ENCODE assay signal across 13 cellular contexts in the genomic region with DNA sequence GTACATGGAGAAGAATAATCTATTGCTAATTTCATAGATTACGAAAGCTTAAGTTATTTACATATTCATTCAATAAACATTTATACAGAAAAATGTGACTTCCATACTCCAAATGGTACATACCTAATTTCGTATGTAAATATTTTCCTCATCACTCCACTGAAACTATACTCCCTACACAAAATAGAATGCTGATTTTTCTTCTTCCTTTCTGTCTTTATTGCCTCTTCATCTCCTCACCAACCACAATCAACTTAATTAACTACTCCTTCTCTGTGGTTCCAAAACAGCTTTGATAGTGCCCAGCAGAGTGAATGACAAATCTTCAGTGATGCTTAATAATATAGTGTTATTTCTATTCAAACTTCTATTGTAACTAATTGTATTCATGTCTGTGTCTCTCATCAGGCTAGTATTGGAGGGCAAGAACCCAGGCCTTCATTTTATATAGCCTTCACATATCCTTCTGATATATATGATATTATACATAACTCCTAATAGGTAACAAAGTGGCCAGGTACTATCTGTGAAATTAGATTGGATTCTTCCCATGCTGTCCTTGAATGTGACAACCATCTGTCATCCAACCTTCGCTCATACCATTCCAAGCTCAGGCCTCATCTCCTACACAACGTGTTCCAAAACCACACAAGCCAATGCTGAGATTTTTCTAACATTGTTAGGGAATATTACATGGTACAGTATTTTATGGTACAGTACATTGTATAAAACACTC. TPM values are rescaled to one million over a fixed set of nuclear protein-coding genes. Genes with fewer than 3 reads are reported as not detected.
DNase-seq lines count a peak whose midpoint lies in the region; ATAC-seq, FAIRE-seq and TF ChIP-seq lines count a peak whose summit lies in the region.
"Had no signal": no experiment of that assay in that cellular context is flagged by ENCODE, and none has a peak within 500 bp of the region (broad histone marks: within the 10 kb centered on the region; RNA-seq: fewer than 3 reads in every experiment).

No MANE protein-coding gene starts in this region.

- H3K9me3 ChIP-seq in A549 (no peaks in the 10 kb centered on the region), GM23248 (ENCODE audit: low read depth) (no peaks in the 10 kb centered on the region), astrocyte (ENCODE audit: insufficient read depth, low read depth, low read length) (no peaks in the 10 kb centered on the region), muscle layer of duodenum (ENCODE audit: control insufficient read depth in 1 of 2, low read length in 2 of 2) (no peaks in the 10 kb centered on the region)
- H3K9me3 ChIP-seq: BE2C, heart left ventricle, neutrophil had no signal

- no peak for TF ChIP-seq EP300 in A549 (IDR thresholded peaks at IDR 0.05)

- H4K20me1 ChIP-seq in GM23248 (ENCODE audit: insufficient read depth) = peaks cover 81% of the 10 kb centered on the region
- H4K20me1 ChIP-seq in astrocyte (ENCODE audit: insufficient read depth, low read length) = peaks cover 96% of the 10 kb centered on the region

- no peak overlapping the region for H2AFZ ChIP-seq in GM23248
- no peak overlapping the region for H2AFZ ChIP-seq in astrocyte (ENCODE audit: low read depth, low read length)

- peaks cover 62% of the 10 kb centered on the region for H3K4me1 ChIP-seq in A549
- peaks cover 70% of the 10 kb centered on the region for H3K4me1 ChIP-seq in GM23248 (ENCODE audit: insufficient read depth)
- H3K4me1 ChIP-seq in astrocyte (ENCODE audit: insufficient read depth, low read length) = peaks cover 52% of the 10 kb centered on the region
- peaks cover 10 to 48% of the 10 kb centered on the region in 2 donors for H3K4me1 ChIP-seq in muscle layer of duodenum (ENCODE audit: control insufficient read depth in 1 of 2, insufficient read depth in 2 of 2, low read length in 2 of 2)
- H3K4me1 ChIP-seq: BE2C had no signal

- TF ChIP-seq CTCF in A549 (IDR thresholded peaks at IDR 0.05) (no peak), astrocyte (IDR thresholded peaks at IDR 0.05; ENCODE audit: insufficient read depth, low read depth, low read length) (no peak)

- peaks cover 92% of the 10 kb centered on the region for H3F3A ChIP-seq in GM23248 (ENCODE audit: insufficient read depth)

- no peak for TF ChIP-seq POLR2A in A549 (IDR thresholded peaks at IDR 0.05; ENCODE audit: low read length)

- no peak for TF ChIP-seq RAD21 in A549 (conservative IDR thresholded peaks at IDR 0.05 in 1 of 2, IDR thresholded peaks at IDR 0.05 in 1 of 2)

- no peaks in the 10 kb centered on the region for H3K9me3 Mint-ChIP-seq in astrocyte (ENCODE audit: unreplicated experiment)
- no peaks in the 10 kb centered on the region for H3K9me3 Mint-ChIP-seq in activated CD8-positive, alpha-beta T cell treated with anti-CD3 and anti-CD28 coated beads, Interleukin-2, amount 10 ng/mL, durations not matched to agents 7 days and 5 days (ENCODE audit: insufficient read depth)

- peak overlapping the region; percentile 92 for H3K4me3 Mint-ChIP-seq in astrocyte (ENCODE audit: unreplicated experiment)
- no peak overlapping the region for H3K4me3 Mint-ChIP-seq in activated CD8-positive, alpha-beta T cell treated with anti-CD3 and anti-CD28 coated beads, Interleukin-2, amount 10 ng/mL, durations not matched to agents 7 days and 5 days

- H3K9ac ChIP-seq in GM23248 = peak overlapping the region; percentile 97
- H3K9ac ChIP-seq in astrocyte (ENCODE audit: low read length) = peak overlapping the region; percentile 100

- CTCF ChIA-PET in A549 (lab: Yijun Ruan, JAX) = interaction anchor here (1.0 to 7.0 kb wide), 4 partner anchors 29 to 161 kb away, joined by 3 to 59 read pairs (median 10); no protein-coding TSS in a partner anchor
- CTCF ChIA-PET in activated CD8-positive, alpha-beta T cell treated with anti-CD3 and anti-CD28 coated beads, Interleukin-2, amount 10 ng/mL, durations not matched to agents 7 days and 5 days (lab: Charles Lee) = no interaction called here

- H3K4me2 ChIP-seq in A549 = peak overlapping the region; percentile 97
- peak overlapping the region; percentile 96 for H3K4me2 ChIP-seq in GM23248 (ENCODE audit: unreplicated experiment)
- peak overlapping the region; percentile 97 for H3K4me2 ChIP-seq in astrocyte (ENCODE audit: low read length)

- DNase-seq in A549 (ENCODE audit: low read depth in 1 of 2, low spot score in 1 of 2) (no peak), GM23248 (no peak), astrocyte (ENCODE audit: low read depth) (no peak), GF-D8 (lab: John Stamatoyannopoulos, UW) (no peak)
- no peak for DNase-seq in stimulated activated CD4-positive, alpha-beta T cell treated with anti-CD3 and anti-CD28 coated beads, Interleukin-1b, Interleukin-23, amount 100 ng/mL, for 48 hours
- no peak for DNase-seq in activated CD8-positive, alpha-beta T cell treated with anti-CD3 and anti-CD28 coated beads, Interleukin-2, amount 10 ng/mL, durations not matched to agents 7 days and 5 days
- DNase-seq: BE2C, heart left ventricle, NCI-H226 had no signal

- peak in 1 of 2 experiments; percentile 3; a peak in 2 of 6 replicates for ATAC-seq in A549
- ATAC-seq in activated CD8-positive, alpha-beta T cell treated with anti-CD3 and anti-CD28 coated beads, Interleukin-2, amount 10 ng/mL, durations not matched to agents 7 days and 5 days = no peak
- ATAC-seq in esophagus mucosa = no peak
- ATAC-seq: left lobe of liver had no signal

- H3K27me3 Mint-ChIP-seq in astrocyte (ENCODE audit: low read depth, unreplicated experiment) = no peaks in the 10 kb centered on the region
- no peaks in the 10 kb centered on the region for H3K27me3 Mint-ChIP-seq in activated CD8-positive, alpha-beta T cell treated with anti-CD3 and anti-CD28 coated beads, Interleukin-2, amount 10 ng/mL, durations not matched to agents 7 days and 5 days (ENCODE audit: low read depth)

- H3K27me3 ChIP-seq in GM23248 (replicated peaks; ENCODE audit: insufficient read depth) (no peaks in the 10 kb centered on the region), astrocyte (ENCODE audit: insufficient read depth, low read length) (no peaks in the 10 kb centered on the region), muscle layer of duodenum (ENCODE audit: low read depth, low read length) (no peaks in the 10 kb centered on the region)
- H3K27me3 ChIP-seq: BE2C, heart left ventricle, neutrophil had no signal

- H3K27ac ChIP-seq in A549 (peak overlapping the region; percentile 99 to 100), GM23248 (peak overlapping the region; percentile 96), astrocyte (ENCODE audit: low read depth, low read length) (peak overlapping the region; percentile 92), muscle layer of duodenum (ENCODE audit: low read length) (peak overlapping the region; percentile 6)
- H3K27ac ChIP-seq: neutrophil had no signal

- peaks cover 30% of the 10 kb centered on the region for H3K36me3 ChIP-seq in GM23248 (ENCODE audit: low read depth)
- H3K36me3 ChIP-seq in astrocyte (ENCODE audit: insufficient read depth, low read length) = peaks cover 20% of the 10 kb centered on the region
- peaks cover 0 to 4% of the 10 kb centered on the region in 2 donors for H3K36me3 ChIP-seq in muscle layer of duodenum (ENCODE audit: control insufficient read depth in 1 of 2, insufficient read depth in 2 of 2, low read length in 2 of 2)
- H3K36me3 ChIP-seq: neutrophil had no signal

- H3K4me3 ChIP-seq in A549 (peak overlapping the region; percentile 74), GM23248 (peak overlapping the region; percentile 84), astrocyte (ENCODE audit: insufficient read depth, low read depth, low read length) (peak overlapping the region; percentile 94), muscle layer of duodenum (ENCODE audit: low read depth in 1 of 2, low read length in 2 of 2) (peak overlapping the region in 1 of 2 donors; percentile 83)

- FAIRE-seq in A549 (lab: Jason Lieb, UNC) (peak; percentile 54), astrocyte (lab: Jason Lieb, UNC) (no peak)

- peaks cover 100% of the 10 kb centered on the region for H3K79me2 ChIP-seq in GM23248 (ENCODE audit: insufficient read depth)
- peaks cover 100% of the 10 kb centered on the region for H3K79me2 ChIP-seq in astrocyte (ENCODE audit: insufficient read depth, low read length)

- 20% methylated on average over 4 of the region's 4 CpGs for WGBS in A549 (ENCODE audit: missing lambda C conversion rate)
- 79 to 84% methylated on average over 4 of the region's 4 CpGs for WGBS in GM23248 (ENCODE audit: low coverage in 1 of 2, low lambda C conversion rate in 2 of 2, missing lambda C conversion rate in 2 of 2), 2 experiments

- H3K9me2 ChIP-seq in GM23248 (ENCODE audit: insufficient read depth) = no peaks in the 10 kb centered on the region

- POLR2A ChIA-PET in A549 (lab: Yijun Ruan, JAX) = interaction anchor here (1.1 to 6.1 kb wide), 6 partner anchors 15 to 56 kb away, joined by 3 to 103 read pairs (median 8); no protein-coding TSS in a partner anchor
- POLR2A ChIA-PET in activated CD8-positive, alpha-beta T cell treated with anti-CD3 and anti-CD28 coated beads, Interleukin-2, amount 10 ng/mL, durations not matched to agents 7 days and 5 days (lab: Charles Lee) = no interaction called here

- H3K27ac Mint-ChIP-seq in astrocyte (ENCODE audit: unreplicated experiment) = peak overlapping the region; percentile 93
- H3K27ac Mint-ChIP-seq in activated CD8-positive, alpha-beta T cell treated with anti-CD3 and anti-CD28 coated beads, Interleukin-2, amount 10 ng/mL, durations not matched to agents 7 days and 5 days = no peak overlapping the region

- peaks cover 15% of the 10 kb centered on the region for H3K36me3 Mint-ChIP-seq in astrocyte (ENCODE audit: low read depth, unreplicated experiment)
- peaks cover 13% of the 10 kb centered on the region for H3K36me3 Mint-ChIP-seq in activated CD8-positive, alpha-beta T cell treated with anti-CD3 and anti-CD28 coated beads, Interleukin-2, amount 10 ng/mL, durations not matched to agents 7 days and 5 days (ENCODE audit: low read depth)

- peaks cover 45% of the 10 kb centered on the region for H3K4me1 Mint-ChIP-seq in astrocyte (ENCODE audit: low read depth, unreplicated experiment)
- H3K4me1 Mint-ChIP-seq in activated CD8-positive, alpha-beta T cell treated with anti-CD3 and anti-CD28 coated beads, Interleukin-2, amount 10 ng/mL, durations not matched to agents 7 days and 5 days (ENCODE audit: low read depth) = peaks cover 49% of the 10 kb centered on the region

- in situ Hi-C loops in GM23248 (cut with MboI) = no loop called here

TF ChIP-seq in A549, 52 proteins besides CTCF, POLR2A, EP300 and RAD21 (continues in another document):
- peak; percentile 58; the same call in 1 of the 2 replicates for TF ChIP-seq FOSB (CRISPR knock-in tag; IDR thresholded peaks at IDR 0.05)

RNA-seq across cellular contexts. Expression of a gene that starts 5.3 kb away (rescaled TPM):
- polyA plus RNA-seq in A549 (2011; rRNA removed) (1,667 and 2,408 TPM in 2 replicates), A549 (2017; fragmentation: RNase III; extraction: RNeasy Plus Mini Kit Qiagen cat#74134 plus additional on column Dnase treatment) (1,270 to 1,281 TPM (median 1,270 TPM) in 3 replicates), GM23248 (2016; fragmentation: Nextera tagmentation; extraction: Ambion mirVana) (3,297 and 3,318 TPM in 2 replicates)
- polyA plus RNA-seq in A549 (2012; cell fraction: cytosol; rRNA removed) = 320 and 370 TPM in 2 replicates
- 214 and 381 TPM in 2 replicates for polyA plus RNA-seq in A549 (2012; cell fraction: nucleus; rRNA removed)
- polyA minus RNA-seq in A549 (2011; rRNA and poly(A)+ RNA removed) = 799 and 821 TPM in 2 replicates
- total RNA-seq in GM23248 (2014; rRNA removed; shearing (Covaris generic)) = 5,235 and 7,382 TPM in 2 replicates
- total RNA-seq in astrocyte (2,575 and 2,956 TPM in 2 replicates), esophagus mucosa (102 TPM)
- 10 to 100 TPM; 35.0 to 40.2 TPM for total RNA-seq in activated CD8-positive, alpha-beta T cell treated with anti-CD3 and anti-CD28 coated beads, Interleukin-2, amount 10 ng/mL, durations not matched to agents 7 days and 5 days

Comparison
In these comparisons a context has a peak if more than half of its experiments do, and no peak if none do; other contexts are left out.
1. H3K27ac ChIP-seq: peak in every context shown above with its lines; median percentile 100 in A549; 96 in GM23248; 92 in astrocyte; 6 in muscle layer of duodenum.
2. RNA of a gene that starts 5.3 kb away (total RNA-seq): 5,235 to 7,382 TPM in GM23248 and 2,575 to 2,956 TPM in astrocyte; 102 TPM in esophagus mucosa (single experiment) and 35.0 to 40.2 TPM in activated CD8-positive, alpha-beta T cell treated with anti-CD3 and anti-CD28 coated beads, Interleukin-2, amount 10 ng/mL, durations not matched to agents 7 days and 5 days; every median in the first group is over 10 times any median in the second.
3. Peak in every context shown above with its lines, with median percentiles within 50 percentile points of each other: H3K4me2 ChIP-seq.